Comparison of ENCODE assay signal across 27 cellular contexts in the genomic region with DNA sequence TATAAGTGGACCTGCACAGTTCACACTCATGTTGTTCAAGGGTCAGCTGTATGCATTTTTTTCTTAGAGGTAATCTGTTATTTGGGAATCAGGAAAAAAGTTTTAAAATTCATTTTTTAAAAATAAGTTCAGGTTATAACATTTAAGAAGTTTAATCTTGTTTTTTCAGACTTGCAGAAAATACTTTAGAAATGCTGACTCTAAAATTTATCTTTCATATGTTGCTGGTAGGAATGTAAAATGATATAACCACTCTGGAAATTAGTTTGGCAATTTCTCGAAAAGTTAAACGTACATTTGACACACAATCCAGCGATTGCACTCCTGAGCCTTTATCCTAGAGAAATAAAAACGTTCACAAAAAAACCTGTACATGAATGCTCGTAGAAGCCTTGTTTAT.
"Had no signal": no experiment of that assay in that cellular context is flagged by ENCODE, and none has a peak within 500 bp of the region (broad histone marks: within the 10 kb centered on the region; RNA-seq: fewer than 3 reads in every experiment).

No MANE protein-coding gene starts in this region.

- H3K4me1 ChIP-seq: prostate gland, testis had no signal

- DNase-seq: islet precursor cell; left ventricle myocardium inferior; mesendoderm; naive B cell; natural killer cell; nephron progenitor cell; pancreas; posterior cingulate gyrus; retina; right cardiac atrium; stimulated activated CD4-positive, alpha-beta T cell treated with anti-CD3 and anti-CD28 coated beads, Interleukin-12 subunit alpha, Interleukin-12 subunit beta, amount 100 ng/mL, for 4 hours; stimulated activated CD4-positive, alpha-beta T cell treated with anti-CD3 and anti-CD28 coated beads, Interleukin-15, amount 100 ng/mL, for 24 hours; stimulated activated CD4-positive, alpha-beta T cell treated with anti-CD3 and anti-CD28 coated beads, Interleukin-2, amount 100 ng/mL, for 24 hours; stimulated activated CD4-positive, alpha-beta T cell treated with anti-CD3 and anti-CD28 coated beads, Interleukin-4, amount 100 ng/mL, for 1 hour; stimulated activated naive B cell treated with anti-CD40 and anti-IgM and Interleukin-4, amounts not matched to agents 10 μg/mL and 1 μg/mL and 100 μg/mL, for 72 hours; stimulated activated naive CD8-positive, alpha-beta T cell treated with anti-CD3 and anti-CD28 coated beads, Interleukin-15, Interleukin-2, amounts not matched to agents 100 U/mL and 50 U/mL, for 24 hours; stomach; testis; thyroid gland; transverse colon; upper lobe of left lung had no signal

- H3K27ac ChIP-seq: left ventricle myocardium inferior, pancreas, prostate gland, skin epidermis, stomach, testis, thyroid gland, transverse colon, upper lobe of left lung, vagina had no signal

- H3K27ac Mint-ChIP-seq: mesothelial cell of epicardium; naive B cell; natural killer cell; nephron progenitor cell; stimulated activated naive B cell treated with anti-CD40 and anti-IgM and Interleukin-4, amounts not matched to agents 10 μg/mL and 1 μg/mL and 100 μg/mL, for 72 hours had no signal

- FAIRE-seq: pancreas had no signal

- ATAC-seq: natural killer cell; pancreas; right cardiac atrium; sciatic nerve; stimulated activated naive B cell treated with anti-CD40 and anti-IgM and Interleukin-4, amounts not matched to agents 10 μg/mL and 1 μg/mL and 100 μg/mL, for 72 hours; stimulated activated naive CD8-positive, alpha-beta T cell treated with anti-CD3 and anti-CD28 coated beads, Interleukin-15, Interleukin-2, amounts not matched to agents 100 U/mL and 50 U/mL, for 24 hours had no signal

- H3K4me3 ChIP-seq: left ventricle myocardium inferior, lung, pancreas, prostate gland, skin epidermis, stomach, testis, thyroid gland, transverse colon, upper lobe of left lung, vagina had no signal

- H3K36me3 Mint-ChIP-seq: mesothelial cell of epicardium, naive B cell, natural killer cell had no signal

- H3K9me3 ChIP-seq: left ventricle myocardium inferior, pancreas, prostate gland, stomach, testis, thyroid gland, transverse colon, upper lobe of left lung, vagina had no signal

- H3K27me3 ChIP-seq: pancreas, stomach, testis, thyroid gland, transverse colon, upper lobe of left lung, vagina had no signal

- H3K4me3 Mint-ChIP-seq: mesothelial cell of epicardium; naive B cell; natural killer cell; nephron progenitor cell; stimulated activated naive B cell treated with anti-CD40 and anti-IgM and Interleukin-4, amounts not matched to agents 10 μg/mL and 1 μg/mL and 100 μg/mL, for 72 hours had no signal

- H3K27me3 Mint-ChIP-seq: naive B cell; stimulated activated naive B cell treated with anti-CD40 and anti-IgM and Interleukin-4, amounts not matched to agents 10 μg/mL and 1 μg/mL and 100 μg/mL, for 72 hours had no signal

- H3K36me3 ChIP-seq: left ventricle myocardium inferior, pancreas, prostate gland, stomach, thyroid gland, transverse colon, upper lobe of left lung, vagina had no signal

- H3K9me3 Mint-ChIP-seq: mesothelial cell of epicardium, naive B cell, natural killer cell, nephron progenitor cell had no signal
